Comparison of ENCODE assay signal across 8 cellular contexts in genomic region chr6:134175532-134176282, GRCh38.
DNase-seq lines count a peak whose midpoint lies in the region; ATAC-seq and TF ChIP-seq lines count a peak whose summit lies in the region.

No MANE protein-coding gene starts in this region.

- H3K4me1 ChIP-seq in ACC112 (ENCODE audit: control insufficient read depth, insufficient read depth, low read length, unreplicated experiment): peaks cover 38% of the 10 kb centered on the region

- no peaks in the 10 kb centered on the region for H3K27me3 ChIP-seq in ACC112 (ENCODE audit: insufficient read depth, low read length)

- no peak for TF ChIP-seq CTCF in choroid plexus epithelial cell (conservative IDR thresholded peaks at IDR 0.05; ENCODE audit: low read depth, low read length)

- DNase-seq in T-helper 9 cell: peak; percentile 38
- DNase-seq in choroid plexus epithelial cell (ENCODE audit: low read depth): peak; percentile 72
- DNase-seq in left lobe of liver (ENCODE audit: low spot score): peak; percentile 70
- peak; percentile 38 for DNase-seq in stimulated activated CD4-positive, alpha-beta T cell treated with anti-CD3 and anti-CD28 coated beads, Interleukin-2, amount 100 ng/mL, for 4 hours (ENCODE audit: low read depth)
- no peak for DNase-seq in GM19238 (ENCODE audit: insufficient read length, low spot score)

- peaks cover 43% of the 10 kb centered on the region for H3K79me2 ChIP-seq in ACC112 (ENCODE audit: control insufficient read depth, insufficient read depth, low read length, unreplicated experiment)

- peak; percentile 19 for ATAC-seq in GM18909 (IDR thresholded peaks at IDR 0.05; ENCODE audit: poor library complexity, unreplicated experiment)
- peak; percentile 7 for ATAC-seq in HG03460 (IDR thresholded peaks at IDR 0.05; ENCODE audit: unreplicated experiment)
- peak; percentile 21 for ATAC-seq in left lobe of liver

- peak overlapping the region; percentile 29 for H2AFZ ChIP-seq in ACC112 (ENCODE audit: low read length, unreplicated experiment)

- peaks cover 31% of the 10 kb centered on the region for H3K36me3 ChIP-seq in ACC112 (ENCODE audit: insufficient read depth, low read length)

- peak overlapping the region; percentile 97 for H3K27ac ChIP-seq in ACC112 (ENCODE audit: low read depth, low read length)

- H3K4me3 ChIP-seq in ACC112 (ENCODE audit: low read depth, low read length): peak overlapping the region; percentile 85
- H3K4me3 ChIP-seq in choroid plexus epithelial cell (ENCODE audit: low read depth, low read length): peak overlapping the region; percentile 73
